In genomic region chr11:118621898-118622375, GRCh38 we compare ENCODE assay signal across 8 cellular contexts. TPM values are rescaled to one million over a fixed set of nuclear protein-coding genes. Genes with fewer than 3 reads are reported as not detected.
DNase-seq lines count a peak whose midpoint lies in the region; ATAC-seq and TF ChIP-seq lines count a peak whose summit lies in the region.

No MANE protein-coding gene starts in this region.

- DNase-seq in right atrium auricular region (ENCODE audit: low spot score) (no peak), Right ventricle myocardium inferior (ENCODE audit: missing footprints) (no peak), chondrocyte (ENCODE audit: low spot score) (peak; percentile 79), SK-N-DZ (ENCODE audit: low spot score) (no peak), Ammon's horn (ENCODE audit: low spot score) (no peak)
- DNase-seq in stimulated activated CD4-positive, alpha-beta T cell treated with anti-CD3 and anti-CD28 coated beads, Interleukin-2, amount 100 ng/mL, for 24 hours: no peak

- H3K27ac ChIP-seq in right atrium auricular region (peak overlapping the region; percentile 87 to 93), muscle layer of colon (ENCODE audit: low read depth, low read length) (peak overlapping the region; percentile 85)

- no peaks in the 10 kb centered on the region for H3K9me3 Mint-ChIP-seq in chondrocyte (ENCODE audit: low read depth)

- H3K4me3 Mint-ChIP-seq in chondrocyte (ENCODE audit: unreplicated experiment): peak overlapping the region; percentile 85

- TF ChIP-seq CTCF in right atrium auricular region (IDR thresholded peaks at IDR 0.05) (no peak), chondrocyte (IDR thresholded peaks at IDR 0.05) (no peak)

- H3K36me3 Mint-ChIP-seq in chondrocyte (ENCODE audit: low read depth): peaks cover 14% of the 10 kb centered on the region

- H3K27me3 Mint-ChIP-seq in chondrocyte (ENCODE audit: low read depth): no peaks in the 10 kb centered on the region

- H3K4me1 ChIP-seq in right atrium auricular region (peaks cover 0 to 75% of the 10 kb centered on the region in 2 donors), muscle layer of colon (ENCODE audit: insufficient read depth, low read length) (peaks cover 54% of the 10 kb centered on the region)

- H3K4me1 Mint-ChIP-seq in chondrocyte (ENCODE audit: low read depth): peaks cover 74% of the 10 kb centered on the region

- peak overlapping the region; percentile 75 for H3K9ac ChIP-seq in muscle layer of colon (ENCODE audit: low read length)

- peak overlapping the region; percentile 99 for H3K27ac Mint-ChIP-seq in chondrocyte (ENCODE audit: unreplicated experiment)

- peaks cover 40% of the 10 kb centered on the region for H3K36me3 ChIP-seq in right atrium auricular region
- peaks cover 11% of the 10 kb centered on the region for H3K36me3 ChIP-seq in muscle layer of colon (ENCODE audit: insufficient read depth, low read length)

- H3K4me3 ChIP-seq in right atrium auricular region (peak overlapping the region; percentile 53 to 56), muscle layer of colon (ENCODE audit: low read depth in 1 of 2, low read length in 2 of 2) (peak overlapping the region; percentile 11 to 66)

- intact Hi-C loops in Right ventricle myocardium inferior (cut with DNase I): no loop called here

- H3K9me3 ChIP-seq in right atrium auricular region (no peaks in the 10 kb centered on the region), muscle layer of colon (ENCODE audit: low read length) (no peaks in the 10 kb centered on the region)

- H3K27me3 ChIP-seq in right atrium auricular region: no peaks in the 10 kb centered on the region
- H3K27me3 ChIP-seq in muscle layer of colon (ENCODE audit: control insufficient read depth in 1 of 2, insufficient read depth in 2 of 2, low read length in 2 of 2): no peaks in the 10 kb centered on the region

- ATAC-seq in Right ventricle myocardium inferior: no peak
- no peak for ATAC-seq in HG03095 (IDR thresholded peaks at IDR 0.05; ENCODE audit: unreplicated experiment)

RNA-seq across cellular contexts. Expression of gene PHLDB1, which starts 14.5 kb away (rescaled TPM):
- total RNA-seq in right atrium auricular region (100 to 1,000 TPM; 102 to 105 TPM), Right ventricle myocardium inferior (115 TPM), chondrocyte (164 to 271 TPM (median 179 TPM) in 3 replicates)
- 15.0 and 25.3 TPM in 2 replicates for polyA plus RNA-seq in SK-N-DZ (2014; cell fraction: cytosol; rRNA removed)
- 24.2 and 28.0 TPM in 2 replicates for polyA plus RNA-seq in SK-N-DZ (2014; cell fraction: nucleus; rRNA removed)

RNA-seq across cellular contexts. Expression of gene ARCN1, which starts 49.7 kb away (rescaled TPM):
- total RNA-seq in right atrium auricular region (100 to 1,000 TPM; 103 to 111 TPM), Right ventricle myocardium inferior (93.4 TPM), chondrocyte (233 to 265 TPM (median 240 TPM) in 3 replicates)
- 55.8 and 60.4 TPM in 2 replicates for polyA plus RNA-seq in SK-N-DZ (2014; cell fraction: cytosol; rRNA removed)
- polyA plus RNA-seq in SK-N-DZ (2014; cell fraction: nucleus; rRNA removed): 11.8 and 17.9 TPM in 2 replicates

RNA-seq across cellular contexts. Expression of gene IFT46, which starts 56.2 kb away (rescaled TPM):
- total RNA-seq in right atrium auricular region (10 to 100 TPM; 19.3 to 26.1 TPM), Right ventricle myocardium inferior (24.9 TPM), chondrocyte (16.2 to 22.7 TPM (median 16.6 TPM) in 3 replicates)
- polyA plus RNA-seq in SK-N-DZ (2014; cell fraction: cytosol; rRNA removed): 30.4 and 53.9 TPM in 2 replicates
- 30.9 and 32.9 TPM in 2 replicates for polyA plus RNA-seq in SK-N-DZ (2014; cell fraction: nucleus; rRNA removed)

RNA-seq across cellular contexts. Expression of gene TREH, which starts 57.5 kb away (rescaled TPM):
- total RNA-seq in right atrium auricular region (not detected), Right ventricle myocardium inferior (not detected), chondrocyte (not detected in 3 replicates)
- not detected in 2 replicates for polyA plus RNA-seq in SK-N-DZ (2014; cell fraction: cytosol; rRNA removed)
- polyA plus RNA-seq in SK-N-DZ (2014; cell fraction: nucleus; rRNA removed): not detected in 2 replicates
